23 cellular contexts compared by ENCODE assay signal in genomic region chr5:15645776-15646175, GRCh38.
A peak's percentile ranks its signal among the peaks of the same experiment; 100 is the strongest.
DNase-seq lines count a peak whose midpoint lies in the region; ATAC-seq, FAIRE-seq and TF ChIP-seq lines count a peak whose summit lies in the region.
"Had no signal": no experiment of that assay in that cellular context is flagged by ENCODE, and none has a peak within 500 bp of the region (broad histone marks: within the 10 kb centered on the region; RNA-seq: fewer than 3 reads in every experiment).

No MANE protein-coding gene starts in this region.

- intact Hi-C loops in uterus (cut with DNase I; ENCODE audit: low total_unique reads): no loop called here

- DNase-seq in HTR-8/SVneo (ENCODE audit: insufficient read length, low spot score) (no peak), astrocyte of the hippocampus (ENCODE audit: low read depth, low spot score) (peak; percentile 29), lung microvascular endothelial cell (ENCODE audit: low read depth in 2 of 2) (peak; percentile 23 to 36), uterus (no peak), NCI-H526 treated with DMSO at 0.1 percent for 48 hours (lab: John Stamatoyannopoulos, UW) (no peak)
- DNase-seq: activated CD8-positive, alpha-beta memory T cell treated with anti-CD3 and anti-CD28 coated beads, Interleukin-2, amount 50 U/mL, for 48 hours; activated naive CD8-positive, alpha-beta T cell treated with anti-CD3 and anti-CD28 coated beads, Interleukin-2, amount 10 ng/mL, durations not matched to agents 7 days and 5 days; CD8-positive, alpha-beta memory T cell; effector memory CD4-positive, alpha-beta T cell; GF-D8; NCI-H1105; NCI-H510A; small intestine; stimulated activated CD4-positive, alpha-beta T cell treated with anti-CD3 and anti-CD28 coated beads, Interleukin-2, amount 100 ng/mL, for 48 hours; stimulated activated naive B cell treated with anti-CD40 and anti-IgM and Interleukin-4, amounts not matched to agents 10 μg/mL and 1 μg/mL and 100 μg/mL, for 72 hours; testis had no signal

- peak; percentile 26 for FAIRE-seq in HTR-8/SVneo (lab: Jason Lieb, UNC)
- FAIRE-seq: colon, small intestine had no signal

- H3K9me3 ChIP-seq in uterus: no peaks in the 10 kb centered on the region
- H3K9me3 ChIP-seq: prostate gland, testis had no signal

- peaks cover 5 to 8% of the 10 kb centered on the region in 2 donors for H3K4me1 ChIP-seq in uterus
- H3K4me1 ChIP-seq: prostate gland had no signal

- H3K4me3 ChIP-seq in uterus: no peak overlapping the region
- H3K4me3 ChIP-seq: prostate gland, testis had no signal

- TF ChIP-seq CTCF in uterus (IDR thresholded peaks at IDR 0.05): no peak

- no peaks in the 10 kb centered on the region for H3K36me3 ChIP-seq in uterus
- H3K36me3 ChIP-seq: brain microvascular endothelial cell, prostate gland had no signal

- ATAC-seq in GM21367 (IDR thresholded peaks at IDR 0.05; ENCODE audit: unreplicated experiment) (no peak), HG03097 (IDR thresholded peaks at IDR 0.05; ENCODE audit: low FRiP score, unreplicated experiment) (no peak)
- ATAC-seq: esophagus mucosa; left lobe of liver; stimulated activated naive B cell treated with anti-CD40 and anti-IgM and Interleukin-4, amounts not matched to agents 10 μg/mL and 1 μg/mL and 100 μg/mL, for 72 hours had no signal

- no peak for TF ChIP-seq POLR2A in uterus (IDR thresholded peaks at IDR 0.05)

- H3K27ac ChIP-seq in uterus: peak overlapping the region; percentile 28 to 44
- H3K27ac ChIP-seq: brain microvascular endothelial cell, prostate gland, testis had no signal

- H3K27me3 ChIP-seq in uterus: no peaks in the 10 kb centered on the region
- H3K27me3 ChIP-seq: brain microvascular endothelial cell, testis had no signal

Comparison
In these comparisons a context has a peak if more than half of its experiments do, and no peak if none do; other contexts are left out.
1. DNase-seq: peak in astrocyte of the hippocampus (single experiment) and lung microvascular endothelial cell (2 of 2); none in HTR-8/SVneo (single experiment), uterus (0 of 2) and NCI-H526 treated with DMSO at 0.1 percent for 48 hours (single experiment).